ENCODE assay signal across 28 cellular contexts in the genomic region with DNA sequence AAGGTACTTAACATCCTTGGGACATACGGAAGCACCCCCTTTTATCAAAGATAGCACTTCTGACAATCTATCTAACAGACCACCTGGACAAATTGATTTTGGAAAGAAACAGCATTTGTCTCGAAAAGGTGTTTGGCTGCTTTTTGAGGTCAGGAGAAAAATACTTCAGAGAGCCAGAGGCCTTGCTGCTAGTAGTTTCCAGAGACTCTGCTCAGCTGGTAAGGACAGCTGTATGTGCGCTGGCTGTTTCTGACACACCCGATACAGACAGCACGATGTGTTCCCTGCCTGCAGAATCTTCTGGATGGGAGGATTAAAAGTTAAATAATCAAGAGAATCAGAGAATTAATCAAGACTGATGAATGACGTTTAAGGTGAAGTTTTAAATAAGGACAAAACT. TPM values are rescaled to one million over a fixed set of nuclear protein-coding genes. Genes with fewer than 3 reads are reported as not detected.
A peak's percentile ranks its signal among the peaks of the same experiment; 100 is the strongest.
DNase-seq lines count a peak whose midpoint lies in the region; ATAC-seq, FAIRE-seq and TF ChIP-seq lines count a peak whose summit lies in the region.
"Had no signal": no experiment of that assay in that cellular context is flagged by ENCODE, and none has a peak within 500 bp of the region (broad histone marks: within the 10 kb centered on the region; RNA-seq: fewer than 3 reads in every experiment).

No MANE protein-coding gene starts in this region.

- H3K4me1 ChIP-seq in HepG2 (ENCODE audit: insufficient read depth, low read length) (peaks cover 10% of the 10 kb centered on the region; the same call in 1 of the 2 replicates), gastrocnemius medialis (peaks cover 13 to 17% of the 10 kb centered on the region in 2 donors)
- H3K4me1 ChIP-seq: BE2C had no signal

- H3K27ac ChIP-seq in HepG2 (ENCODE audit: extremely low read length, insufficient read depth, low read length) (no peak overlapping the region), gastrocnemius medialis (peak overlapping the region; percentile 89 to 96 (median 92))
- H3K27ac ChIP-seq: RWPE1 had no signal

- H3K9ac ChIP-seq in HepG2 (ENCODE audit: insufficient read depth, low read depth, low read length): no peak overlapping the region

- FAIRE-seq in HepG2 (lab: Jason Lieb, UNC): no peak

- TF ChIP-seq POLR2A in HepG2 (IDR thresholded peaks at IDR 0.05; ENCODE audit: insufficient read depth in 1 of 2, low read depth in 2 of 2, low read length in 2 of 2) (no peak), gastrocnemius medialis (IDR thresholded peaks at IDR 0.05) (peak; percentile 55 to 60)

- H3K79me2 ChIP-seq in HepG2 (ENCODE audit: insufficient read depth, low read length): no peaks in the 10 kb centered on the region

- H3K27me3 ChIP-seq in HepG2 (ENCODE audit: control insufficient read depth in 1 of 2, insufficient read depth in 2 of 2, low read length in 2 of 2) (no peaks in the 10 kb centered on the region), gastrocnemius medialis (no peaks in the 10 kb centered on the region)
- H3K27me3 ChIP-seq: BE2C had no signal

- peak; percentile 86 for ATAC-seq in Right ventricle myocardium inferior
- peak; percentile 54 for ATAC-seq in HepG2
- ATAC-seq in gastrocnemius medialis: peak; percentile 89 to 92
- ATAC-seq: HCT116; naive thymus-derived CD4-positive, alpha-beta T cell had no signal

- CTCF ChIA-PET in HepG2 (lab: Yijun Ruan, JAX; ENCODE audit: low intra/inter-chr PET ratio, low total read pairs): no interaction called here

- H3K4me3 ChIP-seq in HepG2 (replicated peaks in 1 of 3; ENCODE audit: insufficient read depth in 1 of 3, low read depth in 2 of 3, low read length in 3 of 3) (peak overlapping the region in 1 of 3 experiments; percentile 23; a peak in 1 of 6 replicates), gastrocnemius medialis (no peak overlapping the region)
- H3K4me3 ChIP-seq: lung, smooth muscle cell had no signal

- H3K4me2 ChIP-seq in HepG2 (ENCODE audit: low read depth, low read length): peak overlapping the region; percentile 57
- H3K4me2 ChIP-seq: smooth muscle cell had no signal

- H2AFZ ChIP-seq in HepG2 (ENCODE audit: low read length): no peak overlapping the region

- 30% methylated on average over 6 of the region's 6 CpGs for WGBS in HepG2 (ENCODE audit: low lambda C conversion rate)

- in situ Hi-C loops in HepG2 (cut with HindIII; ENCODE audit: extremely low pct_ligation_motif_present, low pct_unique_long_range_greater_than_20kb) (no loop called here), gastrocnemius medialis (cut with MboI; ENCODE audit: low sequenced_read_pairs in 4 of 4) (loop anchor here in 1 of 4 donors (10.0 kb wide), 1 partner anchor 49 kb away; no protein-coding TSS in a partner anchor)

- TF ChIP-seq CTCF in HepG2 (CRISPR knock-in tag; IDR thresholded peaks at IDR 0.05) (no peak), gastrocnemius medialis (IDR thresholded peaks at IDR 0.05 in 4 of 5, conservative IDR thresholded peaks at IDR 0.05 in 1 of 5) (no peak)

- TF ChIP-seq EP300 in HepG2 (IDR thresholded peaks at IDR 0.05; ENCODE audit: low read depth in 2 of 2, low read length in 2 of 2) (no peak), HepG2 (CRISPR knock-in tag; IDR thresholded peaks at IDR 0.05; ENCODE audit: borderline replicate concordance) (no peak)

- no peak for TF ChIP-seq RAD21 in HepG2 (CRISPR knock-in tag; IDR thresholded peaks at IDR 0.05)

- no peaks in the 10 kb centered on the region for H4K20me1 ChIP-seq in HepG2 (ENCODE audit: insufficient read depth, low read length)

- POLR2A ChIA-PET in HepG2 (lab: Yijun Ruan, JAX): no interaction called here

- intact Hi-C loops in Right ventricle myocardium inferior (cut with DNase I) (loop anchor here (5.0 kb wide), 2 partner anchors 42 to 112 kb away; partner anchors contain the start of gene HLTF), cardiac septum (cut with DNase I) (no loop called here), HepG2 (cut with micrococcal nuclease; ENCODE audit: unreplicated experiment) (no loop called here), gastrocnemius medialis (cut with DNase I; ENCODE audit: low total_unique reads) (loop anchor here (1.0 to 2.0 kb wide), 3 partner anchors 15 to 41 kb away; partner anchors contain the start of gene GYG1)

- BruUV-seq in HepG2 (replicated peaks; lab: Mats Ljungman, UMichigan): no TSS peak

- DNase-seq in Right ventricle myocardium inferior (ENCODE audit: missing footprints) (no peak), cardiac septum (ENCODE audit: low spot score) (no peak), HepG2 (ENCODE audit: low spot score) (no peak), gastrocnemius medialis (peak; percentile 70 to 76), SK-N-DZ (ENCODE audit: low spot score) (no peak), NCI-H345 treated with DMSO at 0.1 percent for 48 hours (lab: John Stamatoyannopoulos, UW; ENCODE audit: unreplicated experiment) (no peak)
- DNase-seq in activated CD8-positive, alpha-beta memory T cell treated with anti-CD3 and anti-CD28 coated beads, Interleukin-2, amount 50 U/mL, for 4 hours: no peak
- no peak for DNase-seq in activated CD8-positive, alpha-beta memory T cell treated with anti-CD3 and anti-CD28 coated beads, Interleukin-2, amount 50 U/mL, for 48 hours
- DNase-seq: 8988T; activated B cell treated with CpG ODN at 0.5 μM for 24 hours; activated CD4-positive, alpha-beta memory T cell treated with anti-CD3 and anti-CD28 coated beads, Interleukin-2, amount 10 ng/mL, durations not matched to agents 7 days and 5 days; activated naive CD4-positive, alpha-beta T cell treated with anti-CD3 and anti-CD28 coated beads, Interleukin-2, amount 50 U/mL, for 16 hours; activated T-cell treated with anti-CD3 and anti-CD28 coated beads, Interleukin-2, amount 50 U/mL, for 48 hours; BE2C; COR-L47; effector memory CD4-positive, alpha-beta T cell; naive thymus-derived CD4-positive, alpha-beta T cell; NCI-H1048; NCI-H2081 treated with DMSO at 0.1 percent for 48 hours; NCI-H510A treated with DMSO at 0.1 percent for 48 hours; stimulated activated CD4-positive, alpha-beta T cell treated with anti-CD3 and anti-CD28 coated beads, Interleukin-2, amount 100 ng/mL, for 48 hours; stimulated activated naive CD4-positive, alpha-beta T cell treated with Interleukin-2 at 50 U/mL for 16 hours; T1000; trophoblast cell had no signal

- H3K9me3 ChIP-seq in HepG2 (ENCODE audit: low read length) (no peaks in the 10 kb centered on the region), gastrocnemius medialis (no peaks in the 10 kb centered on the region)
- H3K9me3 ChIP-seq: BE2C had no signal

- H3K36me3 ChIP-seq in HepG2 (replicated peaks in 1 of 2; ENCODE audit: control insufficient read depth in 1 of 2, insufficient read depth in 2 of 2, low read length in 2 of 2) (no peaks in the 10 kb centered on the region), gastrocnemius medialis (no peaks in the 10 kb centered on the region)
- H3K36me3 ChIP-seq: BE2C had no signal

TF ChIP-seq in HepG2, 621 proteins besides CTCF, POLR2A, EP300 and RAD21:
- TF ChIP-seq KLF9 (CRISPR knock-in tag; IDR thresholded peaks at IDR 0.05; ENCODE audit: low read depth): no peak
- TF ChIP-seq XRCC5 (optimal IDR thresholded peaks at IDR 0.05; ENCODE audit: low read length): no peak
- no peak for TF ChIP-seq ZNF501 (CRISPR knock-in tag; IDR thresholded peaks at IDR 0.05)
- no peak for TF ChIP-seq ZNF253 (CRISPR knock-in tag; IDR thresholded peaks at IDR 0.05; ENCODE audit: borderline replicate concordance)
- no peak for TF ChIP-seq ZNF343 (CRISPR knock-in tag; IDR thresholded peaks at IDR 0.05)
- no peak for TF ChIP-seq ZNF432 (CRISPR knock-in tag; IDR thresholded peaks at IDR 0.05; ENCODE audit: borderline replicate concordance)
- TF ChIP-seq ZNF644 (CRISPR knock-in tag; IDR thresholded peaks at IDR 0.05; ENCODE audit: low read depth): no peak

RNA-seq across cellular contexts. Expression of gene GYG1, which starts 15.6 kb away (rescaled TPM):
- total RNA-seq in Right ventricle myocardium inferior: 202 TPM
- 123 TPM for total RNA-seq in cardiac septum
- total RNA-seq in HepG2 (2016; rRNA removed; fragmentation: Illumina TruSeq; extraction: Trizol): 28.1 and 52.1 TPM in 2 replicates
- total RNA-seq in HepG2 (2016; cell fraction: cytosol; rRNA removed; fragmentation: Illumina TruSeq; extraction: Trizol; ENCODE audit: low read depth): 29.8 and 30.1 TPM in 2 replicates
- 29.9 and 49.6 TPM in 2 replicates for total RNA-seq in HepG2 (2016; cell fraction: insoluble cytoplasmic fraction; rRNA removed; fragmentation: Illumina TruSeq; extraction: Trizol)
- 48.6 and 49.9 TPM in 2 replicates for total RNA-seq in HepG2 (2016; cell fraction: membrane; rRNA removed; fragmentation: Illumina TruSeq; extraction: Trizol)
- total RNA-seq in HepG2 (2016; cell fraction: nucleus; rRNA removed; fragmentation: Illumina TruSeq; extraction: Trizol): 19.3 and 23.2 TPM in 2 replicates
- 12.6 and 15.7 TPM in 2 replicates for polyA plus RNA-seq in HepG2 (2011; rRNA removed)
- polyA plus RNA-seq in HepG2 (2011; cell fraction: cytosol; rRNA removed): 12.4 and 14.4 TPM in 2 replicates
- 6.8 and 22.5 TPM in 2 replicates for polyA plus RNA-seq in HepG2 (2011; cell fraction: nucleus; rRNA removed)
- polyA plus RNA-seq in HepG2 (2012): 25.0 and 29.0 TPM in 2 replicates
- 37.1 and 42.6 TPM in 2 replicates for polyA plus RNA-seq in HepG2 (2016; cell fraction: cytosol; fragmentation: Illumina TruSeq; extraction: Trizol; ENCODE audit: low read depth)
- polyA plus RNA-seq in HepG2 (2016; cell fraction: insoluble cytoplasmic fraction; fragmentation: Illumina TruSeq; extraction: Trizol; ENCODE audit: low read depth): 61.5 and 63.2 TPM in 2 replicates
- 44.2 and 46.2 TPM in 2 replicates for polyA plus RNA-seq in HepG2 (2016; cell fraction: membrane; fragmentation: Illumina TruSeq; extraction: Trizol; ENCODE audit: low read depth)
- 28.3 and 28.8 TPM in 2 replicates for polyA plus RNA-seq in HepG2 (2016; cell fraction: nucleus; fragmentation: Illumina TruSeq; extraction: Trizol; ENCODE audit: insufficient read depth, low read depth)
- polyA minus RNA-seq in HepG2 (2011; rRNA and poly(A)+ RNA removed; ENCODE audit: low replicate concordance): 20.7 and 24.7 TPM in 2 replicates
- polyA minus RNA-seq in HepG2 (2011; cell fraction: cytosol; rRNA and poly(A)+ RNA removed): 20.1 and 21.1 TPM in 2 replicates
- polyA minus RNA-seq in HepG2 (2011; cell fraction: nucleus; rRNA and poly(A)+ RNA removed): 16.4 and 23.9 TPM in 2 replicates
- 100 to 1,000 TPM; 298 to 526 (median 331) TPM for total RNA-seq in gastrocnemius medialis
- polyA plus RNA-seq in SK-N-DZ (2014; cell fraction: cytosol; rRNA removed): 18.4 and 33.5 TPM in 2 replicates
- polyA plus RNA-seq in SK-N-DZ (2014; cell fraction: nucleus; rRNA removed): 10.9 and 19.4 TPM in 2 replicates

Comparison
In these comparisons a context has a peak if more than half of its experiments do, and no peak if none do; other contexts are left out.
1. intact Hi-C loops: an anchor here in Right ventricle myocardium inferior (5.0 kb wide) and gastrocnemius medialis (1.0 to 2.0 kb wide); none called in cardiac septum and HepG2.
2. DNase-seq: peak in gastrocnemius medialis (2 of 2); none in Right ventricle myocardium inferior (single experiment), cardiac septum (single experiment), HepG2 (single experiment), SK-N-DZ (single experiment), activated CD8-positive, alpha-beta memory T cell treated with anti-CD3 and anti-CD28 coated beads, Interleukin-2, amount 50 U/mL, for 4 hours (single experiment), activated CD8-positive, alpha-beta memory T cell treated with anti-CD3 and anti-CD28 coated beads, Interleukin-2, amount 50 U/mL, for 48 hours (single experiment) and NCI-H345 treated with DMSO at 0.1 percent for 48 hours (single experiment).
3. POLR2A ChIP-seq: peak in gastrocnemius medialis (2 of 2); none in HepG2 (0 of 2).
4. Peak in every context shown above with its lines, with median percentiles within 50 percentile points of each other: ATAC-seq.